3 cellular contexts compared by ENCODE assay signal in the genomic region with DNA sequence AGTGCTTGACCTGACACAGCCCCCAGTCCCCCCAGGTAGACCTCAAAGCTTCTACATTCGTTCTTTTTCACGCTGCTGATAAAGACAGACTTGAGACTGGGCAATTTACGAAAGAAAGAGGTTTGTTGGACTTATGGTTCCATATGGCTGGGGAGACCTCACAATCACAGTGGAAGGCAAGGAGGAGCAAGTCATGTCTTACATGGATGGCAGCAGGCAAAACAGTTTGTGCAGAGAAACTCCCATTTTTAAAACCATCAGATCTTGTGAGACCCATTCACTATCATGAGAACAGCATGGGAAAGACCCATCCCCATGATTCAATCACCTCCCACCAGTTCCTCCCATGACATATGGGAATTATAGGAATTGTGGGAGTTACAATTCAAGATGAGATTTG. TPM values are rescaled to one million over a fixed set of nuclear protein-coding genes. Genes with fewer than 3 reads are reported as not detected.
"Had no signal": no experiment of that assay in that cellular context is flagged by ENCODE, and none has a peak within 500 bp of the region (broad histone marks: within the 10 kb centered on the region; RNA-seq: fewer than 3 reads in every experiment).

No MANE protein-coding gene starts in this region.

RNA-seq across cellular contexts. Expression of gene CSRP3, which starts 52.7 kb away (rescaled TPM):
- total RNA-seq: M059J, MCF 10A, NCI-H460 had no signal
